Comparison of ENCODE assay signal across 23 cellular contexts in the genomic region with DNA sequence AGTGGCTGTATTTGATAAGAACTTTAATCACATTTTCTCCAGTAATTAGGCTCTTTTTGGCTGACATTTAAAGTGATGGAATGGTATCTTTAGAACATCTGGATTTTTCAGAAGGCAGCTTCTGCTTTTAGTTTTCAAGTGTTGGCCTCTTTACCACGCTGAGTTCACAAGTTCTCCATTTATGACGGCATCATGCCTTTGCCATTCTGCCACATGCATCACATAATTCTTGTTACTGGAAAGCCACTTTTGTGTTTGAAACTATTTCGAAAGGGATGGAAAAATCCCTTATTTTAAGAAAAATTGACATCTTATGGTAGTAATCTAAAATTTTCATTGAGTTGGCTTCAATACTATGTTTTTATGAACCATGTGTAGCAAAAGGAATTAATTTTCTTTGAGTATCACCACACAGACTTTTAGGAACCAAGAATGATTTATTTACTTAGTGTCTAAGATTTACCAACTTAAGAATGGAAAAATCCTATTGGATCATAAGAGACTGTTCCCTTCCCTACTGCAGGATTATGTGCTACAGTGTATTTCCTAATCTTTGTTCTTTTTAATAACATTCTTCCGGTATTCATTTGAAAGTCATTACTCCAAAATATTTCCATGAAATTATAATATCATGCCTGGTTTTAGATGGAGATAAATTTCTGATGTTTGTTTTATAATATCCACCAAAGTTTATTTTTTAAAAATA.
DNase-seq lines count a peak whose midpoint lies in the region; ATAC-seq, FAIRE-seq and TF ChIP-seq lines count a peak whose summit lies in the region.
"Had no signal": no experiment of that assay in that cellular context is flagged by ENCODE, and none has a peak within 500 bp of the region (broad histone marks: within the 10 kb centered on the region; RNA-seq: fewer than 3 reads in every experiment).

No MANE protein-coding gene starts in this region.

- CTCF ChIA-PET in HepG2 (lab: Yijun Ruan, JAX; ENCODE audit: low intra/inter-chr PET ratio, low total read pairs) (no interaction called here), Calu3 (lab: Charles Lee) (no interaction called here)

- intact Hi-C loops in HepG2 (cut with micrococcal nuclease; ENCODE audit: unreplicated experiment) (no loop called here), pancreas (cut with DNase I) (no loop called here), Calu3 (cut with micrococcal nuclease; ENCODE audit: unreplicated experiment) (no loop called here)

- in situ Hi-C loops in HepG2 (cut with HindIII; ENCODE audit: extremely low pct_ligation_motif_present, low pct_unique_long_range_greater_than_20kb): no loop called here

- POLR2A ChIA-PET in HepG2 (lab: Yijun Ruan, JAX): no interaction called here

- no peaks in the 10 kb centered on the region for H3K79me2 ChIP-seq in HepG2 (ENCODE audit: insufficient read depth, low read length)

- no peak overlapping the region for H2AFZ ChIP-seq in HepG2 (ENCODE audit: low read length)

- DNase-seq in HepG2 (ENCODE audit: low spot score) (no peak), pancreas (no peak), Calu3 (no peak)
- DNase-seq: BE2C; CD4-positive, CD25-positive, alpha-beta regulatory T cell; COR-L47; DMS 273 treated with DMSO at 0.1 percent for 48 hours; DMS79 treated with DMSO at 0.1 percent for 48 hours; GOT3; HCEC 1CT; IMR-90; NCI-H1694; NCI-H2081; NCI-H2171 treated with DMSO at 0.1 percent for 48 hours; NCI-H524 treated with DMSO at 0.1 percent for 48 hours; NCI-H82; PC-3; Right ventricle myocardium superior had no signal

- H3K36me3 ChIP-seq in liver (ENCODE audit: control insufficient read depth in 4 of 4, insufficient read depth in 3 of 4, low read depth in 1 of 4, low read length in 3 of 4) (no peaks in the 10 kb centered on the region), HepG2 (replicated peaks in 1 of 2; ENCODE audit: control insufficient read depth in 1 of 2, insufficient read depth in 2 of 2, low read length in 2 of 2) (no peaks in the 10 kb centered on the region), pancreas (no peaks in the 10 kb centered on the region)
- H3K36me3 ChIP-seq: BE2C had no signal

- H3K27me3 ChIP-seq in liver (ENCODE audit: control insufficient read depth in 4 of 4, insufficient read depth in 4 of 4, low read length in 3 of 4) (no peaks in the 10 kb centered on the region), HepG2 (ENCODE audit: control insufficient read depth in 1 of 2, insufficient read depth in 2 of 2, low read length in 2 of 2) (no peaks in the 10 kb centered on the region), pancreas (no peaks in the 10 kb centered on the region)
- H3K27me3 ChIP-seq: BE2C had no signal

- no peak for FAIRE-seq in HepG2 (lab: Jason Lieb, UNC)
- peak; percentile 11 for FAIRE-seq in TTC549 (lab: Jason Lieb, UNC)
- FAIRE-seq in pancreas (lab: Jason Lieb, UNC): peak; percentile 67

- no peaks in the 10 kb centered on the region for H4K20me1 ChIP-seq in HepG2 (ENCODE audit: insufficient read depth, low read length)

- no peak for TF ChIP-seq POLR2A in HepG2 (IDR thresholded peaks at IDR 0.05; ENCODE audit: insufficient read depth in 1 of 2, low read depth in 2 of 2, low read length in 2 of 2)

- TF ChIP-seq CTCF in liver (IDR thresholded peaks at IDR 0.05; ENCODE audit: low read depth, low read length, missing input control): no peak
- no peak for TF ChIP-seq CTCF in HepG2 (CRISPR knock-in tag; IDR thresholded peaks at IDR 0.05)
- no peak for TF ChIP-seq CTCF in pancreas (IDR thresholded peaks at IDR 0.05)
- no peak for TF ChIP-seq CTCF in Calu3 (IDR thresholded peaks at IDR 0.05; ENCODE audit: unreplicated experiment)

- H3K36me3 Mint-ChIP-seq in Calu3 (ENCODE audit: insufficient read depth, unreplicated experiment): no peaks in the 10 kb centered on the region
- H3K36me3 Mint-ChIP-seq: CD4-positive, CD25-positive, alpha-beta regulatory T cell had no signal

- H3K4me1 ChIP-seq in liver (ENCODE audit: control insufficient read depth in 4 of 4, insufficient read depth in 4 of 4, low read length in 3 of 4): peaks cover 5 to 42% (median 31%) of the 10 kb centered on the region in 4 donors
- peaks cover 51% of the 10 kb centered on the region for H3K4me1 ChIP-seq in HepG2 (ENCODE audit: insufficient read depth, low read length)
- H3K4me1 ChIP-seq in pancreas: peaks cover 8 to 18% (median 15%) of the 10 kb centered on the region in 3 donors
- H3K4me1 ChIP-seq: BE2C had no signal

- TF ChIP-seq EP300 in HepG2 (IDR thresholded peaks at IDR 0.05; ENCODE audit: low read depth in 2 of 2, low read length in 2 of 2) (no peak), HepG2 (CRISPR knock-in tag; IDR thresholded peaks at IDR 0.05; ENCODE audit: borderline replicate concordance) (no peak)

- no TSS peak for BruUV-seq in HepG2 (replicated peaks; lab: Mats Ljungman, UMichigan)
- BruUV-seq in Calu3 (replicated peaks; lab: Mats Ljungman, UMichigan): no TSS peak

- peaks cover 3% of the 10 kb centered on the region for H3K9me3 Mint-ChIP-seq in Calu3 (ENCODE audit: low read depth, unreplicated experiment)

- no peak overlapping the region for H3K4me3 Mint-ChIP-seq in Calu3 (ENCODE audit: low read depth, unreplicated experiment)
- H3K4me3 Mint-ChIP-seq: CD4-positive, CD25-positive, alpha-beta regulatory T cell had no signal

- H3K4me2 ChIP-seq in HepG2 (ENCODE audit: low read depth, low read length): no peak overlapping the region

- ATAC-seq in HepG2 (no peak), pancreas (no peak), GM18858 (IDR thresholded peaks at IDR 0.05; ENCODE audit: unreplicated experiment) (no peak), GM18520 (IDR thresholded peaks at IDR 0.05; ENCODE audit: unreplicated experiment) (no peak)
- ATAC-seq: PC-3 had no signal

- H3K27ac Mint-ChIP-seq in Calu3 (ENCODE audit: unreplicated experiment): no peak overlapping the region
- H3K27ac Mint-ChIP-seq: CD4-positive, CD25-positive, alpha-beta regulatory T cell had no signal

- H3K9ac ChIP-seq in liver (ENCODE audit: low read depth in 1 of 2, low read length in 2 of 2) (no peak overlapping the region), HepG2 (ENCODE audit: insufficient read depth, low read depth, low read length) (no peak overlapping the region)

- TF ChIP-seq RAD21 in liver (IDR thresholded peaks at IDR 0.05) (no peak), HepG2 (CRISPR knock-in tag; IDR thresholded peaks at IDR 0.05) (no peak)

- no peaks in the 10 kb centered on the region for H3K9me3 ChIP-seq in liver (ENCODE audit: control insufficient read depth in 4 of 4, low read length in 3 of 4)
- no peaks in the 10 kb centered on the region for H3K9me3 ChIP-seq in HepG2 (ENCODE audit: low read length)
- H3K9me3 ChIP-seq in pancreas: no peaks in the 10 kb centered on the region
- H3K9me3 ChIP-seq: BE2C had no signal

- H3K27ac ChIP-seq in liver (ENCODE audit: low read depth in 1 of 2, low read length in 2 of 2) (peak overlapping the region; percentile 92 to 95), HepG2 (ENCODE audit: extremely low read length, insufficient read depth, low read length) (no peak overlapping the region), pancreas (no peak overlapping the region)
- H3K27ac ChIP-seq: HL-60 had no signal

- H3K4me1 Mint-ChIP-seq in Calu3 (ENCODE audit: low read depth, unreplicated experiment): peaks cover 24% of the 10 kb centered on the region
- H3K4me1 Mint-ChIP-seq: CD4-positive, CD25-positive, alpha-beta regulatory T cell had no signal

- no peaks in the 10 kb centered on the region for H3K27me3 Mint-ChIP-seq in Calu3 (ENCODE audit: unreplicated experiment)

- H3K4me3 ChIP-seq in liver (ENCODE audit: low read depth in 1 of 3, low read length in 3 of 3) (no peak overlapping the region), HepG2 (replicated peaks in 1 of 3; ENCODE audit: insufficient read depth in 1 of 3, low read depth in 2 of 3, low read length in 3 of 3) (no peak overlapping the region), pancreas (no peak overlapping the region)

- WGBS in liver: 84% methylated on average over 4 of the region's 4 CpGs
- 98% methylated on average over 4 of the region's 4 CpGs for WGBS in HepG2 (ENCODE audit: low lambda C conversion rate)
- WGBS in pancreas, 2 donors: 96 to 97% methylated on average over 4 of the region's 4 CpGs

TF ChIP-seq in liver, 16 proteins besides CTCF, POLR2A, EP300 and RAD21 (continues in another document):
- TF ChIP-seq TAF1 (conservative IDR thresholded peaks at IDR 0.05): no peak

TF ChIP-seq in HepG2, 621 proteins besides CTCF, POLR2A, EP300 and RAD21 (continues in another document):
- no peak for TF ChIP-seq TARDBP (CRISPR knock-in tag; IDR thresholded peaks at IDR 0.05)
- no peak for TF ChIP-seq MEIS2 (CRISPR knock-in tag; IDR thresholded peaks at IDR 0.05)
- TF ChIP-seq, protein P1, sequence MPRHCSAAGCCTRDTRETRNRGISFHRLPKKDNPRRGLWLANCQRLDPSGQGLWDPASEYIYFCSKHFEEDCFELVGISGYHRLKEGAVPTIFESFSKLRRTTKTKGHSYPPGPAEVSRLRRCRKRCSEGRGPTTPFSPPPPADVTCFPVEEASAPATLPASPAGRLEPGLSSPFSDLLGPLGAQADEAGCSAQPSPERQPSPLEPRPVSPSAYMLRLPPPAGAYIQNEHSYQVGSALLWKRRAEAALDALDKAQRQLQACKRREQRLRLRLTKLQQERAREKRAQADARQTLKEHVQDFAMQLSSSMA (CRISPR knock-in tag; IDR thresholded peaks at IDR 0.05): no peak
- TF ChIP-seq, protein P2, sequence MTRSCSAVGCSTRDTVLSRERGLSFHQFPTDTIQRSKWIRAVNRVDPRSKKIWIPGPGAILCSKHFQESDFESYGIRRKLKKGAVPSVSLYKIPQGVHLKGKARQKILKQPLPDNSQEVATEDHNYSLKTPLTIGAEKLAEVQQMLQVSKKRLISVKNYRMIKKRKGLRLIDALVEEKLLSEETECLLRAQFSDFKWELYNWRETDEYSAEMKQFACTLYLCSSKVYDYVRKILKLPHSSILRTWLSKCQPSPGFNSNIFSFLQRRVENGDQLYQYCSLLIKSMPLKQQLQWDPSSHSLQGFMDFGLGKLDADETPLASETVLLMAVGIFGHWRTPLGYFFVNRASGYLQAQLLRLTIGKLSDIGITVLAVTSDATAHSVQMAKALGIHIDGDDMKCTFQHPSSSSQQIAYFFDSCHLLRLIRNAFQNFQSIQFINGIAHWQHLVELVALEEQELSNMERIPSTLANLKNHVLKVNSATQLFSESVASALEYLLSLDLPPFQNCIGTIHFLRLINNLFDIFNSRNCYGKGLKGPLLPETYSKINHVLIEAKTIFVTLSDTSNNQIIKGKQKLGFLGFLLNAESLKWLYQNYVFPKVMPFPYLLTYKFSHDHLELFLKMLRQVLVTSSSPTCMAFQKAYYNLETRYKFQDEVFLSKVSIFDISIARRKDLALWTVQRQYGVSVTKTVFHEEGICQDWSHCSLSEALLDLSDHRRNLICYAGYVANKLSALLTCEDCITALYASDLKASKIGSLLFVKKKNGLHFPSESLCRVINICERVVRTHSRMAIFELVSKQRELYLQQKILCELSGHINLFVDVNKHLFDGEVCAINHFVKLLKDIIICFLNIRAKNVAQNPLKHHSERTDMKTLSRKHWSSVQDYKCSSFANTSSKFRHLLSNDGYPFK (CRISPR knock-in tag; IDR thresholded peaks at IDR 0.05; ENCODE audit: borderline replicate concordance): no peak
- no peak for TF ChIP-seq PHF21A (CRISPR knock-in tag; IDR thresholded peaks at IDR 0.05)
- TF ChIP-seq HNF4G (IDR thresholded peaks at IDR 0.05; ENCODE audit: borderline replicate concordance, low read depth, low read length): no peak
- no peak for TF ChIP-seq HNF4G (CRISPR knock-in tag; IDR thresholded peaks at IDR 0.05; ENCODE audit: borderline replicate concordance, low read depth)

Comparison
In these comparisons a context has a peak if more than half of its experiments do, and no peak if none do; other contexts are left out.
1. H3K27ac ChIP-seq: peak in liver (2 of 2); none in HepG2 (single experiment) and pancreas (0 of 4).